18 cellular contexts compared by ENCODE assay signal in genomic region chr20:50068041-50068651, GRCh38.
"Had no signal": no experiment of that assay in that cellular context is flagged by ENCODE, and none has a peak within 500 bp of the region (broad histone marks: within the 10 kb centered on the region; RNA-seq: fewer than 3 reads in every experiment).

No MANE protein-coding gene starts in this region.

- H3K4me3 ChIP-seq: cardiac muscle cell, thyroid gland had no signal

- DNase-seq: activated CD4-positive, alpha-beta T cell treated with anti-CD3 and anti-CD28 coated beads, Interleukin-2, amount 10 ng/mL, durations not matched to agents 24 days and 14 days; activated CD8-positive, alpha-beta T cell treated with anti-CD3 and anti-CD28 coated beads for 36 hours; activated naive CD4-positive, alpha-beta T cell treated with Interleukin-2 at 50 U/mL for 16 hours; activated naive CD8-positive, alpha-beta T cell treated with anti-CD3 and anti-CD28 coated beads, Interleukin-2, amount 10 ng/mL, durations not matched to agents 7 days and 5 days; activated T-cell treated with anti-CD3 and anti-CD28 coated beads, Interleukin-2, amount 50 U/mL, for 1 hour; amygdala; dermis blood vessel endothelial cell; mesendoderm; natural killer cell; occipital lobe; stimulated activated CD4-positive, alpha-beta T cell treated with anti-CD3 and anti-CD28 coated beads, Interleukin-12 subunit alpha, Interleukin-12 subunit beta, amount 100 ng/mL, for 4 hours; stimulated activated CD4-positive, alpha-beta T cell treated with anti-CD3 and anti-CD28 coated beads, Interleukin-1b, Interleukin-23, amount 100 ng/mL, for 48 hours; stimulated activated naive CD4-positive, alpha-beta T cell treated with Interleukin-2 at 50 U/mL for 16 hours; T-helper 9 cell; thyroid gland had no signal

- H3K27me3 Mint-ChIP-seq: activated CD8-positive, alpha-beta T cell treated with anti-CD3 and anti-CD28 coated beads for 36 hours; activated naive CD8-positive, alpha-beta T cell treated with anti-CD3 and anti-CD28 coated beads, Interleukin-2, amount 10 ng/mL, durations not matched to agents 7 days and 5 days had no signal

- ATAC-seq: activated CD8-positive, alpha-beta T cell treated with anti-CD3 and anti-CD28 coated beads for 36 hours; natural killer cell had no signal

- H3K9me3 ChIP-seq: thyroid gland had no signal

- H3K36me3 Mint-ChIP-seq: activated naive CD8-positive, alpha-beta T cell treated with anti-CD3 and anti-CD28 coated beads, Interleukin-2, amount 10 ng/mL, durations not matched to agents 7 days and 5 days; natural killer cell had no signal

- H3K27me3 ChIP-seq: cardiac muscle cell, thyroid gland had no signal

- H3K9me3 Mint-ChIP-seq: activated CD4-positive, alpha-beta T cell treated with anti-CD3 and anti-CD28 coated beads, Interleukin-2, amount 10 ng/mL, durations not matched to agents 24 days and 14 days; activated CD8-positive, alpha-beta T cell treated with anti-CD3 and anti-CD28 coated beads for 36 hours; activated naive CD8-positive, alpha-beta T cell treated with anti-CD3 and anti-CD28 coated beads, Interleukin-2, amount 10 ng/mL, durations not matched to agents 7 days and 5 days; activated T-helper 2 cell treated with anti-CD3 and anti-CD28 coated beads, Interferon-gamma antibody, Interleukin-2, Interleukin-4, amounts not matched to agents 10 μg/mL and 5 μg/mL and 100 μg/mL, durations not matched to agents 14 hours and 24 hours and 36 hours; natural killer cell had no signal

- H3K4me3 Mint-ChIP-seq: activated CD4-positive, alpha-beta T cell treated with anti-CD3 and anti-CD28 coated beads, Interleukin-2, amount 10 ng/mL, durations not matched to agents 24 days and 14 days; activated CD8-positive, alpha-beta T cell treated with anti-CD3 and anti-CD28 coated beads for 36 hours; activated naive CD8-positive, alpha-beta T cell treated with anti-CD3 and anti-CD28 coated beads, Interleukin-2, amount 10 ng/mL, durations not matched to agents 7 days and 5 days; natural killer cell had no signal

- H3K27ac Mint-ChIP-seq: activated CD4-positive, alpha-beta T cell treated with anti-CD3 and anti-CD28 coated beads, Interleukin-2, amount 10 ng/mL, durations not matched to agents 24 days and 14 days; activated CD8-positive, alpha-beta T cell treated with anti-CD3 and anti-CD28 coated beads for 36 hours; activated naive CD8-positive, alpha-beta T cell treated with anti-CD3 and anti-CD28 coated beads, Interleukin-2, amount 10 ng/mL, durations not matched to agents 7 days and 5 days; activated T-helper 2 cell treated with anti-CD3 and anti-CD28 coated beads, Interferon-gamma antibody, Interleukin-2, Interleukin-4, amounts not matched to agents 10 μg/mL and 5 μg/mL and 100 μg/mL, durations not matched to agents 14 hours and 24 hours and 36 hours; natural killer cell; progenitor cell of endocrine pancreas had no signal

- H3K36me3 ChIP-seq: cardiac muscle cell, thyroid gland had no signal

- H3K27ac ChIP-seq: cardiac muscle cell, thyroid gland had no signal
